21 cellular contexts compared by ENCODE assay signal in genomic region chr7:33529070-33529469, GRCh38.
"Had no signal": no experiment of that assay in that cellular context is flagged by ENCODE, and none has a peak within 500 bp of the region (broad histone marks: within the 10 kb centered on the region; RNA-seq: fewer than 3 reads in every experiment).

No MANE protein-coding gene starts in this region.

- H3K4me3 ChIP-seq: MG63 had no signal

- H3K9me2 ChIP-seq: SK-N-SH had no signal

- H3K9ac ChIP-seq: SK-N-SH had no signal

- H3K36me3 ChIP-seq: MG63 had no signal

- H3K27me3 ChIP-seq: MG63 had no signal

- H3K9me3 ChIP-seq: MG63, SK-N-SH had no signal

- DNase-seq: IMR-90, Karpas-422, KG1, MG63, NCI-H1092, NCI-H1105 treated with DMSO at 0.1 percent for 48 hours, NCI-H1417 treated with DMSO at 0.1 percent for 48 hours, NCI-H146, NCI-H1694 treated with DMSO at 0.1 percent for 48 hours, NCI-H1930, NCI-H2081, NCI-H2107, NCI-H2227 treated with DMSO at 0.1 percent for 48 hours, NCI-H510A, NCI-H524 treated with DMSO at 0.1 percent for 48 hours, NCI-H69, NCI-H774, Right ventricle myocardium superior, RPMI8226, SK-N-SH, SW 1271 had no signal

- H3K4me2 ChIP-seq: SK-N-SH had no signal
